In the genomic region with DNA sequence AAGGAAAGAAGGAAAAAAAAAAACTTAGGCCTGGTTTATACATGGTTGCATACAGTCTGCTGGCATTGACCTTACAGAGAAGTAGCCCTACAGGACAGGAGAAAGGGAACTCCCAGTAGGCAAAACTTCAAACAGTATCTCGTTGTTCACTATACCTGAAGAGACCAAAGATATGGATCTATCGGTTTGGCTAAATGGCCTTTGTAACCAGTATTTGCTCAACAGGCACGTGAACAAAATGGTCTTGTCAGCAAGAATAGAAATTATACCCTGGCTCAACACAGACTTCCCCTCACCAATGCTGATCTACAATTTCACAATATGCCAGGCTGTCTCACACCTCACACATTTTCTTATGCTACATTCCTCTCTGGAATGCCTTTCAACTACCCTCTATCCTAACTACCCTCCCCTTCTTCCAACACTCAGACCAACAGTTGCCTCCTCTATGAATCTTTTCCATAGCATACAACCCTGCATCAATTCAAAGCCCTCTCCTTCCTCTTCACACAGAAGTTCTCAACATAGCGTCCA, we compare ENCODE assay signal across 18 cellular contexts. TPM values are rescaled to one million over a fixed set of nuclear protein-coding genes. Genes with fewer than 3 reads are reported as not detected.
DNase-seq lines count a peak whose midpoint lies in the region; ATAC-seq, FAIRE-seq and TF ChIP-seq lines count a peak whose summit lies in the region.
"Had no signal": no experiment of that assay in that cellular context is flagged by ENCODE, and none has a peak within 500 bp of the region (broad histone marks: within the 10 kb centered on the region; RNA-seq: fewer than 3 reads in every experiment).

No MANE protein-coding gene starts in this region.

- in situ Hi-C loops in transverse colon (cut with MboI; ENCODE audit: low pct_ligation_motif_present in 1 of 4, low pct_unique_long_range_greater_than_20kb in 1 of 4, low sequenced_read_pairs in 3 of 4) = loop anchor here (25.0 kb wide), 2 partner anchors 95 to 145 kb away; a partner anchor contains a TSS

- H3K36me3 Mint-ChIP-seq in astrocyte (ENCODE audit: low read depth, unreplicated experiment) = peaks cover 14% of the 10 kb centered on the region
- H3K36me3 Mint-ChIP-seq in mesothelial cell of epicardium = peaks cover 13% of the 10 kb centered on the region

- FAIRE-seq in astrocyte (lab: Jason Lieb, UNC) = no peak
- FAIRE-seq: H1, pancreas had no signal

- H3K9me3 ChIP-seq in astrocyte (ENCODE audit: insufficient read depth, low read depth, low read length) = no peaks in the 10 kb centered on the region
- H3K9me3 ChIP-seq in transverse colon = no peaks in the 10 kb centered on the region
- no peaks in the 10 kb centered on the region for H3K9me3 ChIP-seq in SJCRH30 (replicated peaks)
- H3K9me3 ChIP-seq: lower lobe of right lung, pancreas, tibial nerve had no signal

- 73 to 100% methylated on average over 1 to 4 of the region's 4 CpGs for WGBS in transverse colon (ENCODE audit: low coverage in 1 of 2), 2 donors

- H3K27ac Mint-ChIP-seq in astrocyte (ENCODE audit: unreplicated experiment) (no peak overlapping the region), mesothelial cell of epicardium (peak overlapping the region; percentile 0)
- H3K27ac Mint-ChIP-seq: activated CD8-positive, alpha-beta memory T cell treated with anti-CD3 and anti-CD28 coated beads, Interleukin-2, amount 10 ng/mL, durations not matched to agents 7 days and 5 days had no signal

- H3K4me1 ChIP-seq in astrocyte (ENCODE audit: insufficient read depth, low read length) (no peaks in the 10 kb centered on the region), transverse colon (peaks cover 13 to 35% (median 25%) of the 10 kb centered on the region in 4 donors), SJCRH30 (no peaks in the 10 kb centered on the region)

- H3K27me3 Mint-ChIP-seq in astrocyte (ENCODE audit: low read depth, unreplicated experiment) = no peaks in the 10 kb centered on the region
- H3K27me3 Mint-ChIP-seq in mesothelial cell of epicardium (ENCODE audit: low read depth) = no peaks in the 10 kb centered on the region
- H3K27me3 Mint-ChIP-seq: activated CD8-positive, alpha-beta memory T cell treated with anti-CD3 and anti-CD28 coated beads, Interleukin-2, amount 10 ng/mL, durations not matched to agents 7 days and 5 days had no signal

- TF ChIP-seq EP300 in transverse colon (IDR thresholded peaks at IDR 0.05; ENCODE audit: low read depth) = no peak

- H3K4me2 ChIP-seq in astrocyte (ENCODE audit: low read length) = no peak overlapping the region

- no peak for TF ChIP-seq POLR2A in transverse colon (IDR thresholded peaks at IDR 0.05)

- H3K4me3 ChIP-seq in astrocyte (ENCODE audit: insufficient read depth, low read depth, low read length) (no peak overlapping the region), transverse colon (no peak overlapping the region), SJCRH30 (no peak overlapping the region)
- H3K4me3 ChIP-seq: lower lobe of right lung, pancreas, SK-N-MC, tibial nerve had no signal

- H3K27ac ChIP-seq in astrocyte (ENCODE audit: low read depth, low read length) (no peak overlapping the region), transverse colon (peak overlapping the region; percentile 3 to 63 (median 46)), SJCRH30 (no peak overlapping the region)
- H3K27ac ChIP-seq: lower lobe of right lung, pancreas, SK-N-MC, tibial nerve had no signal

- no peak overlapping the region for H3K9ac ChIP-seq in astrocyte (ENCODE audit: low read length)

- ATAC-seq in left ventricle myocardium superior = peak; percentile 33
- ATAC-seq in left cardiac atrium = no peak
- ATAC-seq: activated CD8-positive, alpha-beta memory T cell treated with anti-CD3 and anti-CD28 coated beads, Interleukin-2, amount 10 ng/mL, durations not matched to agents 7 days and 5 days; lower lobe of right lung had no signal

- H3K36me3 ChIP-seq in astrocyte (ENCODE audit: insufficient read depth, low read length) (peaks cover 2% of the 10 kb centered on the region), transverse colon (no peaks in the 10 kb centered on the region), SJCRH30 (no peaks in the 10 kb centered on the region)
- H3K36me3 ChIP-seq: pancreas had no signal

- peaks cover 70% of the 10 kb centered on the region for H4K20me1 ChIP-seq in astrocyte (ENCODE audit: insufficient read depth, low read length)

- DNase-seq in left ventricle myocardium superior (no peak), left cardiac atrium (no peak), astrocyte (ENCODE audit: low read depth) (no peak), mesothelial cell of epicardium (ENCODE audit: low spot score in 2 of 2, unreplicated experiment in 2 of 2) (no peak), transverse colon (no peak), EL (no peak), OCI-M1 (lab: John Stamatoyannopoulos, UW) (no peak), SJCRH30 (no peak)
- DNase-seq: activated CD8-positive, alpha-beta memory T cell treated with anti-CD3 and anti-CD28 coated beads, Interleukin-2, amount 10 ng/mL, durations not matched to agents 7 days and 5 days; activated naive CD4-positive, alpha-beta T cell treated with anti-CD3 and anti-CD28 coated beads, Interleukin-2, amount 50 U/mL, for 16 hours; erythroblast; KG1; lower lobe of right lung; NCI-H2081; pancreas had no signal

- intact Hi-C loops in left ventricle myocardium superior (cut with micrococcal nuclease) = loop anchor here (10.0 kb wide), 1 partner anchor 83 kb away; no protein-coding TSS in a partner anchor
- intact Hi-C loops in left cardiac atrium (cut with DNase I) = no loop called here
- intact Hi-C loops in transverse colon (cut with DNase I; ENCODE audit: low total_unique reads) = no loop called here

- H3K4me1 Mint-ChIP-seq in astrocyte (ENCODE audit: low read depth, unreplicated experiment) = peaks cover 14% of the 10 kb centered on the region
- H3K4me1 Mint-ChIP-seq in mesothelial cell of epicardium = peaks cover 13% of the 10 kb centered on the region

- no peaks in the 10 kb centered on the region for H3K9me3 Mint-ChIP-seq in astrocyte (ENCODE audit: unreplicated experiment)
- H3K9me3 Mint-ChIP-seq in mesothelial cell of epicardium = no peaks in the 10 kb centered on the region

- no peak overlapping the region for H2AFZ ChIP-seq in astrocyte (ENCODE audit: low read depth, low read length)

- H3K79me2 ChIP-seq in astrocyte (ENCODE audit: insufficient read depth, low read length) = peaks cover 93% of the 10 kb centered on the region

- H3K27me3 ChIP-seq in astrocyte (ENCODE audit: insufficient read depth, low read length) (no peaks in the 10 kb centered on the region), transverse colon (no peaks in the 10 kb centered on the region), SJCRH30 (no peaks in the 10 kb centered on the region)
- H3K27me3 ChIP-seq: pancreas, tibial nerve had no signal

- peak overlapping the region; percentile 23 for H3K4me3 Mint-ChIP-seq in astrocyte (ENCODE audit: unreplicated experiment)
- H3K4me3 Mint-ChIP-seq in mesothelial cell of epicardium = no peak overlapping the region
- H3K4me3 Mint-ChIP-seq: activated CD8-positive, alpha-beta memory T cell treated with anti-CD3 and anti-CD28 coated beads, Interleukin-2, amount 10 ng/mL, durations not matched to agents 7 days and 5 days had no signal

- TF ChIP-seq CTCF in astrocyte (IDR thresholded peaks at IDR 0.05; ENCODE audit: insufficient read depth, low read depth, low read length) (no peak), mesothelial cell of epicardium (IDR thresholded peaks at IDR 0.05; ENCODE audit: unreplicated experiment) (no peak), transverse colon (IDR thresholded peaks at IDR 0.05) (no peak)

RNA-seq across cellular contexts. Expression of a gene that starts 13.7 kb away (rescaled TPM):
- total RNA-seq in left ventricle myocardium superior = 12.7 TPM
- 10 to 100 TPM; 15.2 to 17.9 TPM for total RNA-seq in left cardiac atrium
- 21.2 and 21.8 TPM in 2 replicates for total RNA-seq in astrocyte
- 18.9 to 20.3 TPM (median 19.1 TPM) in 3 replicates for total RNA-seq in mesothelial cell of epicardium
- 100 to 1,000 TPM in 1 of 4 donors, 10 to 100 TPM in 3; 23.9 to 104 (median 35.8) TPM for total RNA-seq in transverse colon
- total RNA-seq in SJCRH30 (2014; rRNA removed; shearing (Covaris generic)) = 6.6 and 9.3 TPM in 2 replicates

RNA-seq across cellular contexts. Expression of a gene that starts 14.0 kb away (rescaled TPM):
- total RNA-seq in left ventricle myocardium superior (540 TPM), left cardiac atrium (100 to 1,000 TPM; 325 to 342 TPM), astrocyte (110 and 115 TPM in 2 replicates), mesothelial cell of epicardium (50.7 to 55.4 TPM (median 53.3 TPM) in 3 replicates), transverse colon (100 to 1,000 TPM in 1 of 4 donors, 10 to 100 TPM in 1, 1 to 10 TPM in 2; 2.2 to 111 (median 44.9) TPM)
- total RNA-seq in SJCRH30 (2014; rRNA removed; shearing (Covaris generic)) = 126 and 138 TPM in 2 replicates

RNA-seq across cellular contexts. Expression of a gene that starts 58.2 kb away (rescaled TPM):
- total RNA-seq in left ventricle myocardium superior (252 TPM), left cardiac atrium (100 to 1,000 TPM; 195 to 255 TPM), astrocyte (34.9 and 47.5 TPM in 2 replicates), mesothelial cell of epicardium (37.0 to 43.9 TPM (median 40.8 TPM) in 3 replicates), transverse colon (100 to 1,000 TPM; 148 to 449 (median 323) TPM)
- total RNA-seq in SJCRH30 (2014; rRNA removed; shearing (Covaris generic)) = 13.6 TPM in 2 replicates

Comparison
In these comparisons a context has a peak if more than half of its experiments do, and no peak if none do; other contexts are left out.
1. H3K27ac ChIP-seq: peak in transverse colon (4 of 4); none in astrocyte (single experiment) and SJCRH30 (single experiment).